In genomic region chr17:65554568-65555223, GRCh38 we compare ENCODE assay signal across 1 cellular context.
A peak's percentile ranks its signal among the peaks of the same experiment; 100 is the strongest.
TF ChIP-seq lines count a peak whose summit lies in the region.

No MANE protein-coding gene starts in this region.

TF ChIP-seq in HepG2, 621 proteins besides CTCF, POLR2A, EP300 and RAD21:
- TF ChIP-seq, protein P1, sequence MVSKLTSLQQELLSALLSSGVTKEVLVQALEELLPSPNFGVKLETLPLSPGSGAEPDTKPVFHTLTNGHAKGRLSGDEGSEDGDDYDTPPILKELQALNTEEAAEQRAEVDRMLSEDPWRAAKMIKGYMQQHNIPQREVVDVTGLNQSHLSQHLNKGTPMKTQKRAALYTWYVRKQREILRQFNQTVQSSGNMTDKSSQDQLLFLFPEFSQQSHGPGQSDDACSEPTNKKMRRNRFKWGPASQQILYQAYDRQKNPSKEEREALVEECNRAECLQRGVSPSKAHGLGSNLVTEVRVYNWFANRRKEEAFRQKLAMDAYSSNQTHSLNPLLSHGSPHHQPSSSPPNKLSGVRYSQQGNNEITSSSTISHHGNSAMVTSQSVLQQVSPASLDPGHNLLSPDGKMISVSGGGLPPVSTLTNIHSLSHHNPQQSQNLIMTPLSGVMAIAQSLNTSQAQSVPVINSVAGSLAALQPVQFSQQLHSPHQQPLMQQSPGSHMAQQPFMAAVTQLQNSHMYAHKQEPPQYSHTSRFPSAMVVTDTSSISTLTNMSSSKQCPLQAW (CRISPR knock-in tag; IDR thresholded peaks at IDR 0.05), result 0 out of 2 replicates have a peak, but pooled peaks have one; percentile 24
- TF ChIP-seq RBFOX2 (IDR thresholded peaks at IDR 0.05; ENCODE audit: low read depth, low read length) (peak; percentile 31), KLF13 (CRISPR knock-in tag; IDR thresholded peaks at IDR 0.05) (0 out of 2 replicates have a peak, but pooled peaks have one; percentile 15), HIVEP1 (CRISPR knock-in tag; IDR thresholded peaks at IDR 0.05) (0 out of 2 replicates have a peak, but pooled peaks have one; percentile 47), ZFY (CRISPR knock-in tag; IDR thresholded peaks at IDR 0.05) (peak; percentile 44; the same call in 1 of the 2 replicates), ZEB1 (IDR thresholded peaks at IDR 0.05; ENCODE audit: insufficient replicate concordance, low read depth) (no peak), AGO2 (optimal IDR thresholded peaks at IDR 0.05; ENCODE audit: low read depth, low read length) (peak; percentile 92), NRL (CRISPR knock-in tag; IDR thresholded peaks at IDR 0.05; ENCODE audit: borderline replicate concordance) (peak; percentile 31; the same call in 1 of the 2 replicates), TOE1 (CRISPR knock-in tag; IDR thresholded peaks at IDR 0.05) (no peak), ZNF230 (CRISPR knock-in tag; IDR thresholded peaks at IDR 0.05) (0 out of 2 replicates have a peak, but pooled peaks have one; percentile 42), SP4 (CRISPR knock-in tag; IDR thresholded peaks at IDR 0.05) (peak; percentile 35; the same call in 1 of the 2 replicates), ZNF501 (CRISPR knock-in tag; IDR thresholded peaks at IDR 0.05) (peak; percentile 75; the same call in 1 of the 2 replicates), POLR2AphosphoS2 (IDR thresholded peaks at IDR 0.05; ENCODE audit: low read depth, low read length) (0 out of 2 replicates have a peak, but pooled peaks have one; percentile 32), ARID2 (CRISPR knock-in tag; IDR thresholded peaks at IDR 0.05; ENCODE audit: borderline replicate concordance) (no peak), MYC (CRISPR knock-in tag; IDR thresholded peaks at IDR 0.05; ENCODE audit: borderline replicate concordance) (peak; percentile 21; the same call in 1 of the 2 replicates), MIER3 (CRISPR knock-in tag; IDR thresholded peaks at IDR 0.05; ENCODE audit: borderline replicate concordance) (no peak), KDM2A (CRISPR knock-in tag; IDR thresholded peaks at IDR 0.05; ENCODE audit: borderline replicate concordance, low read depth) (peak; percentile 48; the same call in 1 of the 2 replicates), HDAC1 (CRISPR knock-in tag; IDR thresholded peaks at IDR 0.05) (0 out of 2 replicates have a peak, but pooled peaks have one; percentile 25), SAP130 (CRISPR knock-in tag; IDR thresholded peaks at IDR 0.05; ENCODE audit: low read depth) (peak; percentile 10; the same call in 1 of the 2 replicates), ZNF121 (CRISPR knock-in tag; IDR thresholded peaks at IDR 0.05) (peak; percentile 86), STAG1 (CRISPR knock-in tag; IDR thresholded peaks at IDR 0.05) (peak; percentile 13; the same call in 1 of the 2 replicates), ZNF124 (CRISPR knock-in tag; IDR thresholded peaks at IDR 0.05) (0 out of 2 replicates have a peak, but pooled peaks have one; percentile 21), RBM22 (optimal IDR thresholded peaks at IDR 0.05; ENCODE audit: low read length) (peak; percentile 79), ZNF615 (CRISPR knock-in tag; IDR thresholded peaks at IDR 0.05; ENCODE audit: borderline replicate concordance) (no peak)
- TF ChIP-seq, protein P2, sequence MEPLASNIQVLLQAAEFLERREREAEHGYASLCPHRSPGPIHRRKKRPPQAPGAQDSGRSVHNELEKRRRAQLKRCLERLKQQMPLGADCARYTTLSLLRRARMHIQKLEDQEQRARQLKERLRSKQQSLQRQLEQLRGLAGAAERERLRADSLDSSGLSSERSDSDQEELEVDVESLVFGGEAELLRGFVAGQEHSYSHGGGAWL (CRISPR knock-in tag; IDR thresholded peaks at IDR 0.05), result peak; percentile 33; the same call in 1 of the 2 replicates
- TF ChIP-seq, protein P3, sequence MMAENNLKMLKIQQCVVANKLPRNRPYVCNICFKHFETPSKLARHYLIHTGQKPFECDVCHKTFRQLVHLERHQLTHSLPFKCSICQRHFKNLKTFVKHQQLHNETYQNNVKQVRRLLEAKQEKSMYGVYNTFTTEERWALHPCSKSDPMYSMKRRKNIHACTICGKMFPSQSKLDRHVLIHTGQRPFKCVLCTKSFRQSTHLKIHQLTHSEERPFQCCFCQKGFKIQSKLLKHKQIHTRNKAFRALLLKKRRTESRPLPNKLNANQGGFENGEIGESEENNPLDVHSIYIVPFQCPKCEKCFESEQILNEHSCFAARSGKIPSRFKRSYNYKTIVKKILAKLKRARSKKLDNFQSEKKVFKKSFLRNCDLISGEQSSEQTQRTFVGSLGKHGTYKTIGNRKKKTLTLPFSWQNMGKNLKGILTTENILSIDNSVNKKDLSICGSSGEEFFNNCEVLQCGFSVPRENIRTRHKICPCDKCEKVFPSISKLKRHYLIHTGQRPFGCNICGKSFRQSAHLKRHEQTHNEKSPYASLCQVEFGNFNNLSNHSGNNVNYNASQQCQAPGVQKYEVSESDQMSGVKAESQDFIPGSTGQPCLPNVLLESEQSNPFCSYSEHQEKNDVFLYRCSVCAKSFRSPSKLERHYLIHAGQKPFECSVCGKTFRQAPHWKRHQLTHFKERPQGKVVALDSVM (CRISPR knock-in tag; IDR thresholded peaks at IDR 0.05), result peak; percentile 44; the same call in 1 of the 2 replicates
- TF ChIP-seq, protein P4, sequence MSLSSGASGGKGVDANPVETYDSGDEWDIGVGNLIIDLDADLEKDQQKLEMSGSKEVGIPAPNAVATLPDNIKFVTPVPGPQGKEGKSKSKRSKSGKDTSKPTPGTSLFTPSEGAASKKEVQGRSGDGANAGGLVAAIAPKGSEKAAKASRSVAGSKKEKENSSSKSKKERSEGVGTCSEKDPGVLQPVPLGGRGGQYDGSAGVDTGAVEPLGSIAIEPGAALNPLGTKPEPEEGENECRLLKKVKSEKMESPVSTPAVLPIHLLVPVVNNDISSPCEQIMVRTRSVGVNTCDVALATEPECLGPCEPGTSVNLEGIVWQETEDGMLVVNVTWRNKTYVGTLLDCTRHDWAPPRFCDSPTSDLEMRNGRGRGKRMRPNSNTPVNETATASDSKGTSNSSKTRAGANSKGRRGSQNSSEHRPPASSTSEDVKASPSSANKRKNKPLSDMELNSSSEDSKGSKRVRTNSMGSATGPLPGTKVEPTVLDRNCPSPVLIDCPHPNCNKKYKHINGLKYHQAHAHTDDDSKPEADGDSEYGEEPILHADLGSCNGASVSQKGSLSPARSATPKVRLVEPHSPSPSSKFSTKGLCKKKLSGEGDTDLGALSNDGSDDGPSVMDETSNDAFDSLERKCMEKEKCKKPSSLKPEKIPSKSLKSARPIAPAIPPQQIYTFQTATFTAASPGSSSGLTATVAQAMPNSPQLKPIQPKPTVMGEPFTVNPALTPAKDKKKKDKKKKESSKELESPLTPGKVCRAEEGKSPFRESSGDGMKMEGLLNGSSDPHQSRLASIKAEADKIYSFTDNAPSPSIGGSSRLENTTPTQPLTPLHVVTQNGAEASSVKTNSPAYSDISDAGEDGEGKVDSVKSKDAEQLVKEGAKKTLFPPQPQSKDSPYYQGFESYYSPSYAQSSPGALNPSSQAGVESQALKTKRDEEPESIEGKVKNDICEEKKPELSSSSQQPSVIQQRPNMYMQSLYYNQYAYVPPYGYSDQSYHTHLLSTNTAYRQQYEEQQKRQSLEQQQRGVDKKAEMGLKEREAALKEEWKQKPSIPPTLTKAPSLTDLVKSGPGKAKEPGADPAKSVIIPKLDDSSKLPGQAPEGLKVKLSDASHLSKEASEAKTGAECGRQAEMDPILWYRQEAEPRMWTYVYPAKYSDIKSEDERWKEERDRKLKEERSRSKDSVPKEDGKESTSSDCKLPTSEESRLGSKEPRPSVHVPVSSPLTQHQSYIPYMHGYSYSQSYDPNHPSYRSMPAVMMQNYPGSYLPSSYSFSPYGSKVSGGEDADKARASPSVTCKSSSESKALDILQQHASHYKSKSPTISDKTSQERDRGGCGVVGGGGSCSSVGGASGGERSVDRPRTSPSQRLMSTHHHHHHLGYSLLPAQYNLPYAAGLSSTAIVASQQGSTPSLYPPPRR (CRISPR knock-in tag; IDR thresholded peaks at IDR 0.05; ENCODE audit: borderline replicate concordance), result no peak
- TF ChIP-seq, protein P5, sequence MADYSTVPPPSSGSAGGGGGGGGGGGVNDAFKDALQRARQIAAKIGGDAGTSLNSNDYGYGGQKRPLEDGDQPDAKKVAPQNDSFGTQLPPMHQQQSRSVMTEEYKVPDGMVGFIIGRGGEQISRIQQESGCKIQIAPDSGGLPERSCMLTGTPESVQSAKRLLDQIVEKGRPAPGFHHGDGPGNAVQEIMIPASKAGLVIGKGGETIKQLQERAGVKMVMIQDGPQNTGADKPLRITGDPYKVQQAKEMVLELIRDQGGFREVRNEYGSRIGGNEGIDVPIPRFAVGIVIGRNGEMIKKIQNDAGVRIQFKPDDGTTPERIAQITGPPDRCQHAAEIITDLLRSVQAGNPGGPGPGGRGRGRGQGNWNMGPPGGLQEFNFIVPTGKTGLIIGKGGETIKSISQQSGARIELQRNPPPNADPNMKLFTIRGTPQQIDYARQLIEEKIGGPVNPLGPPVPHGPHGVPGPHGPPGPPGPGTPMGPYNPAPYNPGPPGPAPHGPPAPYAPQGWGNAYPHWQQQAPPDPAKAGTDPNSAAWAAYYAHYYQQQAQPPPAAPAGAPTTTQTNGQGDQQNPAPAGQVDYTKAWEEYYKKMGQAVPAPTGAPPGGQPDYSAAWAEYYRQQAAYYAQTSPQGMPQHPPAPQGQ (CRISPR knock-in tag; IDR thresholded peaks at IDR 0.05; ENCODE audit: borderline replicate concordance), result no peak
- TF ChIP-seq, protein P6, sequence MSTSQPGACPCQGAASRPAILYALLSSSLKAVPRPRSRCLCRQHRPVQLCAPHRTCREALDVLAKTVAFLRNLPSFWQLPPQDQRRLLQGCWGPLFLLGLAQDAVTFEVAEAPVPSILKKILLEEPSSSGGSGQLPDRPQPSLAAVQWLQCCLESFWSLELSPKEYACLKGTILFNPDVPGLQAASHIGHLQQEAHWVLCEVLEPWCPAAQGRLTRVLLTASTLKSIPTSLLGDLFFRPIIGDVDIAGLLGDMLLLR (CRISPR knock-in tag; IDR thresholded peaks at IDR 0.05), result 0 out of 2 replicates have a peak, but pooled peaks have one; percentile 34
- TF ChIP-seq, protein P7, sequence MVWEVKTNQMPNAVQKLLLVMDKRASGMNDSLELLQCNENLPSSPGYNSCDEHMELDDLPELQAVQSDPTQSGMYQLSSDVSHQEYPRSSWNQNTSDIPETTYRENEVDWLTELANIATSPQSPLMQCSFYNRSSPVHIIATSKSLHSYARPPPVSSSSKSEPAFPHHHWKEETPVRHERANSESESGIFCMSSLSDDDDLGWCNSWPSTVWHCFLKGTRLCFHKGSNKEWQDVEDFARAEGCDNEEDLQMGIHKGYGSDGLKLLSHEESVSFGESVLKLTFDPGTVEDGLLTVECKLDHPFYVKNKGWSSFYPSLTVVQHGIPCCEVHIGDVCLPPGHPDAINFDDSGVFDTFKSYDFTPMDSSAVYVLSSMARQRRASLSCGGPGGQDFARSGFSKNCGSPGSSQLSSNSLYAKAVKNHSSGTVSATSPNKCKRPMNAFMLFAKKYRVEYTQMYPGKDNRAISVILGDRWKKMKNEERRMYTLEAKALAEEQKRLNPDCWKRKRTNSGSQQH (CRISPR knock-in tag; IDR thresholded peaks at IDR 0.05; ENCODE audit: low read depth), result 0 out of 2 replicates have a peak, but pooled peaks have one; percentile 8
- TF ChIP-seq, protein P8, sequence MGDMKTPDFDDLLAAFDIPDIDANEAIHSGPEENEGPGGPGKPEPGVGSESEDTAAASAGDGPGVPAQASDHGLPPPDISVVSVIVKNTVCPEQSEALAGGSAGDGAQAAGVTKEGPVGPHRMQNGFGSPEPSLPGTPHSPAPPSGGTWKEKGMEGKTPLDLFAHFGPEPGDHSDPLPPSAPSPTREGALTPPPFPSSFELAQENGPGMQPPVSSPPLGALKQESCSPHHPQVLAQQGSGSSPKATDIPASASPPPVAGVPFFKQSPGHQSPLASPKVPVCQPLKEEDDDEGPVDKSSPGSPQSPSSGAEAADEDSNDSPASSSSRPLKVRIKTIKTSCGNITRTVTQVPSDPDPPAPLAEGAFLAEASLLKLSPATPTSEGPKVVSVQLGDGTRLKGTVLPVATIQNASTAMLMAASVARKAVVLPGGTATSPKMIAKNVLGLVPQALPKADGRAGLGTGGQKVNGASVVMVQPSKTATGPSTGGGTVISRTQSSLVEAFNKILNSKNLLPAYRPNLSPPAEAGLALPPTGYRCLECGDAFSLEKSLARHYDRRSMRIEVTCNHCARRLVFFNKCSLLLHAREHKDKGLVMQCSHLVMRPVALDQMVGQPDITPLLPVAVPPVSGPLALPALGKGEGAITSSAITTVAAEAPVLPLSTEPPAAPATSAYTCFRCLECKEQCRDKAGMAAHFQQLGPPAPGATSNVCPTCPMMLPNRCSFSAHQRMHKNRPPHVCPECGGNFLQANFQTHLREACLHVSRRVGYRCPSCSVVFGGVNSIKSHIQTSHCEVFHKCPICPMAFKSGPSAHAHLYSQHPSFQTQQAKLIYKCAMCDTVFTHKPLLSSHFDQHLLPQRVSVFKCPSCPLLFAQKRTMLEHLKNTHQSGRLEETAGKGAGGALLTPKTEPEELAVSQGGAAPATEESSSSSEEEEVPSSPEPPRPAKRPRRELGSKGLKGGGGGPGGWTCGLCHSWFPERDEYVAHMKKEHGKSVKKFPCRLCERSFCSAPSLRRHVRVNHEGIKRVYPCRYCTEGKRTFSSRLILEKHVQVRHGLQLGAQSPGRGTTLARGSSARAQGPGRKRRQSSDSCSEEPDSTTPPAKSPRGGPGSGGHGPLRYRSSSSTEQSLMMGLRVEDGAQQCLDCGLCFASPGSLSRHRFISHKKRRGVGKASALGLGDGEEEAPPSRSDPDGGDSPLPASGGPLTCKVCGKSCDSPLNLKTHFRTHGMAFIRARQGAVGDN (CRISPR knock-in tag; IDR thresholded peaks at IDR 0.05), result peak; percentile 64
